12 cellular contexts compared by ENCODE assay signal in the genomic region with DNA sequence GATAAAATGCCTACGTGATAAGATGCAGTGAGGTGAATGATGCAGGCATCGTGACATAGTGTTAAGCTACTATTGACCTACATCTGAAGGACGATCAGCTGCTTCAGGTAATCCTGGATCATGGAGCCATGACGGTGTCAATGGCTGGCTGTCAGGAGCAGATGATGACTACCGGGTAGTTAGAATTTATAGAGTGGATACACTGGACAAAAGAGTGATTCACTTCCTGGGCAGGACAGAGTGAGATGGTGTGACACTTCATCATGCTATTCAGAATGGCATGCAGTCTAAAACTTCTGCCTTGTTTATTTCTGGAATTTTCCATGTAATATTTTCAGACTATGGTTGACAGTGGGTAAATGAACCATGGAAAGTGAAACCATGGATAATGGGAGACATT. TPM values are rescaled to one million over a fixed set of nuclear protein-coding genes. Genes with fewer than 3 reads are reported as not detected.
DNase-seq lines count a peak whose midpoint lies in the region; ATAC-seq, FAIRE-seq and TF ChIP-seq lines count a peak whose summit lies in the region.
"Had no signal": no experiment of that assay in that cellular context is flagged by ENCODE, and none has a peak within 500 bp of the region (broad histone marks: within the 10 kb centered on the region; RNA-seq: fewer than 3 reads in every experiment).

No MANE protein-coding gene starts in this region.

- 85 to 97% methylated on average over 5 of the region's 5 CpGs for WGBS in pancreas, 2 donors

- FAIRE-seq in D721Med (lab: Jason Lieb, UNC) (peak; percentile 73), pancreas (lab: Jason Lieb, UNC) (no peak)

- intact Hi-C loops in mucosa of descending colon (cut with DNase I, micrococcal nuclease) (no loop called here), pancreas (cut with DNase I) (no loop called here)

- H3K36me3 ChIP-seq in mucosa of descending colon (ENCODE audit: low read depth) (no peaks in the 10 kb centered on the region), pancreas (no peaks in the 10 kb centered on the region)

- H3K4me3 ChIP-seq in mucosa of descending colon, result no peak overlapping the region
- no peak overlapping the region for H3K4me3 ChIP-seq in pancreas

- ATAC-seq in mucosa of descending colon (peak; percentile 84), pancreas (no peak)

- DNase-seq in D721Med (ENCODE audit: insufficient read length, low spot score) (no peak), NCI-H226 (peak; percentile 57), dermis blood vessel endothelial cell (peak; percentile 86), mucosa of descending colon (no peak), KBM-7 (no peak), activated gamma-delta T cell treated with Interleukin-2 at 50 U/mL for 16 hours (no peak), pancreas (no peak)
- no peak for DNase-seq in activated CD4-positive, alpha-beta T cell treated with anti-CD3 and anti-CD28 coated beads for 4 hours
- DNase-seq: activated effector memory CD4-positive, alpha-beta T cell treated with anti-CD3 and anti-CD28 coated beads, Interleukin-2, amount 50 U/mL, for 16 hours; Caco-2; cortex of kidney; NCI-H2107 had no signal

- H3K4me1 ChIP-seq in mucosa of descending colon (ENCODE audit: low read depth) (no peaks in the 10 kb centered on the region), pancreas (peaks cover 0 to 6% (median 0%) of the 10 kb centered on the region in 3 donors)
- H3K4me1 ChIP-seq: Caco-2 had no signal

- no peak overlapping the region for H3K27ac ChIP-seq in pancreas

- in situ Hi-C loops in KBM-7 (cut with MboI; ENCODE audit: low pct_unique_long_range_greater_than_20kb, low sequenced_read_pairs), result no loop called here

- H3K9me3 ChIP-seq in mucosa of descending colon, result peaks cover 5% of the 10 kb centered on the region
- H3K9me3 ChIP-seq in pancreas, result no peaks in the 10 kb centered on the region
- H3K9me3 ChIP-seq: Caco-2 had no signal

- no peak for TF ChIP-seq CTCF in D721Med (IDR thresholded peaks at IDR 0.05; ENCODE audit: insufficient read depth, missing control alignments)
- TF ChIP-seq CTCF in mucosa of descending colon (IDR thresholded peaks at IDR 0.05), result no peak
- TF ChIP-seq CTCF in pancreas (IDR thresholded peaks at IDR 0.05), result no peak

- H3K27me3 ChIP-seq in pancreas, result no peaks in the 10 kb centered on the region

RNA-seq across cellular contexts. Expression of gene METTL8, which starts 29.5 kb away (rescaled TPM):
- total RNA-seq in dermis blood vessel endothelial cell (20.8 and 35.1 TPM in 2 replicates), mucosa of descending colon (10 to 100 TPM; 15.9 to 44.9 (median 20.7) TPM), pancreas (1 to 10 TPM; 4.3 to 9.0 (median 6.3) TPM)
- 1 to 10 TPM; 2.2 to 2.6 TPM for polyA plus RNA-seq in pancreas

RNA-seq across cellular contexts. Expression of gene DCAF17, which starts 29.8 kb away (rescaled TPM):
- total RNA-seq in dermis blood vessel endothelial cell (21.0 and 21.8 TPM in 2 replicates), mucosa of descending colon (10 to 100 TPM; 12.0 to 21.5 (median 14.2) TPM), pancreas (10 to 100 TPM in 1 of 6 donors, 1 to 10 TPM in 5; 4.5 to 10.4 (median 6.9) TPM)
- 1 to 10 TPM; 2.9 to 3.7 TPM for polyA plus RNA-seq in pancreas

Comparison
In these comparisons a context has a peak if more than half of its experiments do, and no peak if none do; other contexts are left out.
1. DNase-seq: peak in NCI-H226 (single experiment) and dermis blood vessel endothelial cell (single experiment); none in D721Med (single experiment), mucosa of descending colon (0 of 3), activated CD4-positive, alpha-beta T cell treated with anti-CD3 and anti-CD28 coated beads for 4 hours (0 of 2), KBM-7 (single experiment), activated gamma-delta T cell treated with Interleukin-2 at 50 U/mL for 16 hours (single experiment) and pancreas (0 of 6).